6 cellular contexts compared by ENCODE assay signal in the genomic region with DNA sequence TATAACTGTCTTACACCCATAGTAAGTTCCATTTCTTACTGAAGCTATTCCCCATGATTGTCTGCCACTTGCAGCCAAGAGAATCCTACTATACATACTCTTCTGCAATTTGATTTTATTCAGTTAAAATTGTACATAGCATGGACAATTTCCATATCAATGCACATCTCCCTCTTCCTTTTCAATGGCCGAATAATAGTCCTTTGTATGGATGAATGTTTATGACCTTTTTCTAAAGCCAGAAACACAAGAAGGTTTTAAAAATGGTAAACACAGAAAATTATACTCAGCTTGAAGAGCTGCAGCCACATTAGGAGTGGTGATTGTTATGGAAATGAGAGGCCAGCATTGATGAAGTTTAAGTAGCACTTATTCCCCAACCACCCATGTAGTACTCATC.
"Had no signal": no experiment of that assay in that cellular context is flagged by ENCODE, and none has a peak within 500 bp of the region (broad histone marks: within the 10 kb centered on the region; RNA-seq: fewer than 3 reads in every experiment).

No MANE protein-coding gene starts in this region.

- H3K4me1 Mint-ChIP-seq: IgD-negative memory B cell had no signal

- DNase-seq: GM23248, GOT3, H7, HCEC 1CT, KBM-7 had no signal

- H3K27ac Mint-ChIP-seq: IgD-negative memory B cell had no signal

- H3K36me3 Mint-ChIP-seq: IgD-negative memory B cell had no signal

- H3K4me3 Mint-ChIP-seq: IgD-negative memory B cell had no signal
